In genomic region chr22:27844656-27845602, GRCh38 we compare ENCODE assay signal across 27 cellular contexts. TPM values are rescaled to one million over a fixed set of nuclear protein-coding genes. Genes with fewer than 3 reads are reported as not detected.
DNase-seq lines count a peak whose midpoint lies in the region; ATAC-seq, FAIRE-seq and TF ChIP-seq lines count a peak whose summit lies in the region.
"Had no signal": no experiment of that assay in that cellular context is flagged by ENCODE, and none has a peak within 500 bp of the region (broad histone marks: within the 10 kb centered on the region; RNA-seq: fewer than 3 reads in every experiment).

No MANE protein-coding gene starts in this region.

- peaks cover 71% of the 10 kb centered on the region for H3K4me1 Mint-ChIP-seq in nephron
- H3K4me1 Mint-ChIP-seq: activated naive CD8-positive, alpha-beta T cell treated with anti-CD3 and anti-CD28 coated beads, Interleukin-2, amount 50 U/mL, for 24 hours had no signal

- H3K36me3 ChIP-seq in right atrium auricular region (peaks cover 25% of the 10 kb centered on the region), bronchial epithelial cell (ENCODE audit: control insufficient read depth, insufficient read depth, low read length) (no peaks in the 10 kb centered on the region), uterus (no peaks in the 10 kb centered on the region)
- H3K36me3 ChIP-seq: upper lobe of right lung had no signal

- intact Hi-C loops in Right ventricle myocardium inferior (cut with DNase I) (no loop called here), uterus (cut with DNase I; ENCODE audit: low total_unique reads) (no loop called here)

- no peak for TF ChIP-seq POLR2A in uterus (IDR thresholded peaks at IDR 0.05)

- H3K27ac Mint-ChIP-seq in nephron: peak overlapping the region; percentile 78 to 95 (median 89)
- H3K27ac Mint-ChIP-seq: activated naive CD8-positive, alpha-beta T cell treated with anti-CD3 and anti-CD28 coated beads, Interleukin-2, amount 50 U/mL, for 24 hours; T-cell had no signal

- H3K27ac ChIP-seq in right atrium auricular region (no peak overlapping the region), uterus (peak overlapping the region; percentile 71)
- H3K27ac ChIP-seq: BLaER1, dorsolateral prefrontal cortex, PC-9, SJCRH30, upper lobe of right lung had no signal

- TF ChIP-seq CTCF in right atrium auricular region (IDR thresholded peaks at IDR 0.05) (no peak), bronchial epithelial cell (IDR thresholded peaks at IDR 0.05; ENCODE audit: insufficient read depth, low read length, severe bottlenecking) (no peak), nephron (IDR thresholded peaks at IDR 0.05; ENCODE audit: unreplicated experiment in 3 of 3) (no peak), uterus (IDR thresholded peaks at IDR 0.05) (no peak)

- H3K9me3 Mint-ChIP-seq in nephron: no peaks in the 10 kb centered on the region
- H3K9me3 Mint-ChIP-seq: activated naive CD8-positive, alpha-beta T cell treated with anti-CD3 and anti-CD28 coated beads, Interleukin-2, amount 50 U/mL, for 24 hours; IgD-negative memory B cell; T-cell had no signal

- H3K27me3 ChIP-seq in right atrium auricular region (no peaks in the 10 kb centered on the region), bronchial epithelial cell (ENCODE audit: control insufficient read depth, insufficient read depth, low read length) (no peaks in the 10 kb centered on the region), uterus (no peaks in the 10 kb centered on the region)
- H3K27me3 ChIP-seq: BLaER1, dorsolateral prefrontal cortex, SJCRH30, upper lobe of right lung had no signal

- H3K4me3 ChIP-seq in right atrium auricular region: no peak overlapping the region
- no peak overlapping the region for H3K4me3 ChIP-seq in bronchial epithelial cell (ENCODE audit: low read depth, low read length)
- H3K4me3 ChIP-seq in uterus: no peak overlapping the region
- H3K4me3 ChIP-seq: BLaER1, dorsolateral prefrontal cortex, PC-9, SJCRH30, smooth muscle cell, upper lobe of right lung had no signal

- FAIRE-seq in bronchial epithelial cell (lab: Jason Lieb, UNC): peak; percentile 76
- FAIRE-seq: H54, TTC549 had no signal

- H3K9me3 ChIP-seq in right atrium auricular region (no peaks in the 10 kb centered on the region), uterus (no peaks in the 10 kb centered on the region)
- H3K9me3 ChIP-seq: BLaER1, SJCRH30, upper lobe of right lung had no signal

- ATAC-seq in Right ventricle myocardium inferior (no peak), GM18867 (IDR thresholded peaks at IDR 0.05; ENCODE audit: unreplicated experiment) (no peak)
- ATAC-seq: activated naive CD8-positive, alpha-beta T cell treated with anti-CD3 and anti-CD28 coated beads, Interleukin-2, amount 50 U/mL, for 24 hours; left ventricle myocardium superior; T-cell; upper lobe of right lung had no signal

- H3K4me3 Mint-ChIP-seq in nephron: peak overlapping the region in 1 of 3 experiments; percentile 7
- H3K4me3 Mint-ChIP-seq: activated naive CD8-positive, alpha-beta T cell treated with anti-CD3 and anti-CD28 coated beads, Interleukin-2, amount 50 U/mL, for 24 hours; IgD-negative memory B cell; T-cell had no signal

- peaks cover 23% of the 10 kb centered on the region for H3K36me3 Mint-ChIP-seq in nephron (ENCODE audit: low read depth)

- peak; percentile 55 for DNase-seq in right atrium auricular region (ENCODE audit: low spot score)
- DNase-seq in Right ventricle myocardium inferior (ENCODE audit: missing footprints): no peak
- no peak for DNase-seq in bronchial epithelial cell (ENCODE audit: low read depth)
- peak; percentile 40 to 70 for DNase-seq in uterus
- no peak for DNase-seq in stimulated activated CD4-positive, alpha-beta T cell treated with anti-CD3 and anti-CD28 coated beads, Interleukin-15, amount 100 ng/mL, for 24 hours
- no peak for DNase-seq in AG08396 (ENCODE audit: low spot score)
- DNase-seq: activated effector memory CD4-positive, alpha-beta T cell treated with Interleukin-2 at 50 U/mL for 16 hours; activated naive CD8-positive, alpha-beta T cell treated with anti-CD3 and anti-CD28 coated beads, Interleukin-2, amount 50 U/mL, for 24 hours; caudate nucleus; COR-L47; DND-41; dorsolateral prefrontal cortex; foreskin fibroblast; left ventricle myocardium superior; NCI-H446 treated with DMSO at 0.1 percent for 48 hours; PC-9; SJCRH30; stimulated activated CD4-positive, alpha-beta T cell treated with anti-CD3 and anti-CD28 coated beads, Interleukin-4, amount 100 ng/mL, for 1 hour; T-cell; upper lobe of right lung had no signal

- H3K27me3 Mint-ChIP-seq in nephron (ENCODE audit: low read depth): no peaks in the 10 kb centered on the region
- H3K27me3 Mint-ChIP-seq: activated naive CD8-positive, alpha-beta T cell treated with anti-CD3 and anti-CD28 coated beads, Interleukin-2, amount 50 U/mL, for 24 hours; IgD-negative memory B cell; T-cell had no signal

- H3K4me1 ChIP-seq in right atrium auricular region: peaks cover 0 to 26% of the 10 kb centered on the region in 2 donors
- peaks cover 0 to 6% of the 10 kb centered on the region in 2 donors for H3K4me1 ChIP-seq in uterus
- H3K4me1 ChIP-seq: SJCRH30 had no signal

RNA-seq across cellular contexts. Expression of gene MN1, which starts 43.4 kb away (rescaled TPM):
- total RNA-seq in right atrium auricular region (10 to 100 TPM; 13.0 to 14.3 TPM), Right ventricle myocardium inferior (5.3 TPM), bronchial epithelial cell (1.3 and 2.0 TPM in 2 replicates), uterus (1 to 10 TPM; 2.0 to 9.7 (median 8.2) TPM)

Comparison
In these comparisons a context has a peak if more than half of its experiments do, and no peak if none do; other contexts are left out.
1. DNase-seq: peak in right atrium auricular region (single experiment) and uterus (2 of 2); none in Right ventricle myocardium inferior (single experiment), bronchial epithelial cell (single experiment), stimulated activated CD4-positive, alpha-beta T cell treated with anti-CD3 and anti-CD28 coated beads, Interleukin-15, amount 100 ng/mL, for 24 hours (single experiment) and AG08396 (single experiment).
2. H3K27ac ChIP-seq: peak in uterus (2 of 2); none in right atrium auricular region (0 of 2).